In genomic region chr2:30400151-30400954, GRCh38 we compare ENCODE assay signal across 1 cellular context.
TF ChIP-seq lines count a peak whose summit lies in the region.

No MANE protein-coding gene starts in this region.

TF ChIP-seq in K562, 482 proteins besides CTCF, POLR2A, EP300 and RAD21 (continued from another document):
- TF ChIP-seq ATF3 (IDR thresholded peaks at IDR 0.05) (peak; percentile 12; the same call in 1 of the 2 replicates), ATF3 (CRISPR knock-in tag; conservative IDR thresholded peaks at IDR 0.05) (no peak), CEBPG (CRISPR knock-in tag; IDR thresholded peaks at IDR 0.05) (no peak), CEBPG (tag; conservative IDR thresholded peaks at IDR 0.05 in 1 of 2, IDR thresholded peaks at IDR 0.05 in 1 of 2) (peak in 1 of 2 experiments; percentile 63; a peak in 1 of 4 replicates), MAFK (IDR thresholded peaks at IDR 0.05; ENCODE audit: low read length) (no peak), PTTG1 (tag; IDR thresholded peaks at IDR 0.05; ENCODE audit: low read depth) (no peak), RFX1 (IDR thresholded peaks at IDR 0.05) (no peak), HNRNPLL (IDR thresholded peaks at IDR 0.05; ENCODE audit: low read depth, low read length, poor library complexity, severe bottlenecking) (no peak), PYGO2 (tag; IDR thresholded peaks at IDR 0.05) (no peak), CTBP1 (IDR thresholded peaks at IDR 0.05; ENCODE audit: borderline replicate concordance) (peak; percentile 16; the same call in 1 of the 2 replicates), THRAP3 (IDR thresholded peaks at IDR 0.05; ENCODE audit: borderline replicate concordance) (no peak), ZNF175 (CRISPR knock-in tag; IDR thresholded peaks at IDR 0.05; ENCODE audit: low read depth) (peak; percentile 87)
TF ChIP-seq in K562: peak in this region for 7.
